36 cellular contexts compared by ENCODE assay signal in the genomic region with DNA sequence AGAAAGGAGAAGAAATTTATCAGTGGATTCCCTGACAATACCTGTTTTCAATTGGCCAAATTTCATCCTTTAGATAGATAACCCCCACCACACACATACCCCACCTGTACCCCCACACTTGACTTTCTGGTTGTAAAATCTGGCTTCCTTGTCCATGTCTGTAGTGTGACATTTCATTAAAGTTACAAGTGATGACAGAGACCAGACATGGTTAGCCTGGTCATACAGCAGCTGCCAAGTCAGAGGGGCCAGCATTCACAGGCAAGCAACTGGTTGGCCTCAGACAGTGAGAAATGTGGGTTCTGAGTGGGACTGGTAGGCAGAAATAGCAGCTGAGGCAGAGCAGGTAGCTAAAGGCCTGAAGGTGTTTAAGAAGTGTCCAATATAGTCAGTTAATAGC.
"Had no signal": no experiment of that assay in that cellular context is flagged by ENCODE, and none has a peak within 500 bp of the region (broad histone marks: within the 10 kb centered on the region; RNA-seq: fewer than 3 reads in every experiment).

No MANE protein-coding gene starts in this region.

- H3K27me3 Mint-ChIP-seq: activated naive CD4-positive, alpha-beta T cell treated with anti-CD3 and anti-CD28 coated beads, Interleukin-2, amount 10 ng/mL, durations not matched to agents 7 days and 5 days; activated naive CD4-positive, alpha-beta T cell treated with anti-CD3 and anti-CD28 coated beads, Interleukin-2, amount 50 U/mL, for 24 hours; activated naive CD8-positive, alpha-beta T cell treated with anti-CD3 and anti-CD28 coated beads for 36 hours; activated naive CD8-positive, alpha-beta T cell treated with anti-CD3 and anti-CD28 coated beads, Interleukin-2, amount 50 U/mL, for 24 hours; activated T-cell treated with anti-CD3 and anti-CD28 coated beads, Interleukin-2, amount 50 U/mL, for 24 hours; activated T-helper 17 cell treated with anti-CD3 and anti-CD28 coated beads, Interleukin-2, amount 50 U/mL, for 72 hours; brain; central memory CD8-positive, alpha-beta T cell had no signal

- ATAC-seq: activated naive CD4-positive, alpha-beta T cell treated with anti-CD3 and anti-CD28 coated beads, Interleukin-2, amount 50 U/mL, for 72 hours; activated naive CD8-positive, alpha-beta T cell treated with anti-CD3 and anti-CD28 coated beads, Interleukin-2, amount 50 U/mL, for 24 hours; activated T-cell treated with anti-CD3 and anti-CD28 coated beads, Interleukin-2, amount 50 U/mL, for 4 hours; activated T-cell treated with anti-CD3 and anti-CD28 coated beads, Interleukin-2, amount 50 U/mL, for 72 hours; activated T-helper 17 cell treated with anti-CD3 and anti-CD28 coated beads, Interleukin-2, amount 50 U/mL, for 72 hours; body of pancreas had no signal

- H3K9me3 ChIP-seq: adrenal gland, ascending aorta, body of pancreas, breast epithelium had no signal

- H3K4me3 ChIP-seq: adrenal gland, ascending aorta, body of pancreas, breast epithelium, cardiac muscle cell had no signal

- H3K36me3 Mint-ChIP-seq: activated naive CD4-positive, alpha-beta T cell treated with anti-CD3 and anti-CD28 coated beads, Interleukin-2, amount 10 ng/mL, durations not matched to agents 7 days and 5 days; activated naive CD4-positive, alpha-beta T cell treated with anti-CD3 and anti-CD28 coated beads, Interleukin-2, amount 50 U/mL, for 24 hours; activated naive CD4-positive, alpha-beta T cell treated with anti-CD3 and anti-CD28 coated beads, Interleukin-2, amount 50 U/mL, for 72 hours; activated naive CD8-positive, alpha-beta T cell; activated naive CD8-positive, alpha-beta T cell treated with anti-CD3 and anti-CD28 coated beads for 36 hours; activated naive CD8-positive, alpha-beta T cell treated with anti-CD3 and anti-CD28 coated beads, Interleukin-2, amount 10 ng/mL, durations not matched to agents 7 days and 5 days; brain had no signal

- H3K4me3 Mint-ChIP-seq: activated naive CD4-positive, alpha-beta T cell treated with anti-CD3 and anti-CD28 coated beads for 36 hours; activated naive CD4-positive, alpha-beta T cell treated with anti-CD3 and anti-CD28 coated beads, Interleukin-2, amount 10 ng/mL, durations not matched to agents 7 days and 5 days; activated naive CD4-positive, alpha-beta T cell treated with anti-CD3 and anti-CD28 coated beads, Interleukin-2, amount 50 U/mL, for 24 hours; activated naive CD8-positive, alpha-beta T cell; activated naive CD8-positive, alpha-beta T cell treated with anti-CD3 and anti-CD28 coated beads for 36 hours; activated naive CD8-positive, alpha-beta T cell treated with anti-CD3 and anti-CD28 coated beads, Interleukin-2, amount 10 ng/mL, durations not matched to agents 7 days and 5 days; activated naive CD8-positive, alpha-beta T cell treated with anti-CD3 and anti-CD28 coated beads, Interleukin-2, amount 50 U/mL, for 24 hours; activated T-cell treated with anti-CD3 and anti-CD28 coated beads, Interleukin-2, amount 50 U/mL, for 24 hours; activated T-cell treated with anti-CD3 and anti-CD28 coated beads, Interleukin-2, amount 50 U/mL, for 4 hours; activated T-cell treated with anti-CD3 and anti-CD28 coated beads, Interleukin-2, amount 50 U/mL, for 72 hours; activated T-helper 1 cell treated with anti-CD3 and anti-CD28 coated beads, Interleukin-12 subunit alpha, Interleukin-12 subunit beta, Interleukin-2, Interleukin-4 antibody, amounts not matched to agents 30 ng/mL and 10 ng/mL and 1 ng/mL, durations not matched to agents 14 hours and 24 hours and 36 hours; activated T-helper 17 cell treated with anti-CD3 and anti-CD28 coated beads, Interleukin-2, amount 50 U/mL, for 72 hours; brain; central memory CD8-positive, alpha-beta T cell had no signal

- H3K4me1 ChIP-seq: adrenal gland, ascending aorta, body of pancreas, breast epithelium had no signal

- H3K4me1 Mint-ChIP-seq: activated naive CD4-positive, alpha-beta T cell treated with anti-CD3 and anti-CD28 coated beads, Interleukin-2, amount 10 ng/mL, durations not matched to agents 7 days and 5 days; activated naive CD4-positive, alpha-beta T cell treated with anti-CD3 and anti-CD28 coated beads, Interleukin-2, amount 50 U/mL, for 24 hours; activated naive CD8-positive, alpha-beta T cell treated with anti-CD3 and anti-CD28 coated beads for 36 hours; activated naive CD8-positive, alpha-beta T cell treated with anti-CD3 and anti-CD28 coated beads, Interleukin-2, amount 10 ng/mL, durations not matched to agents 7 days and 5 days; activated naive CD8-positive, alpha-beta T cell treated with anti-CD3 and anti-CD28 coated beads, Interleukin-2, amount 50 U/mL, for 24 hours; activated T-helper 17 cell treated with anti-CD3 and anti-CD28 coated beads, Interleukin-2, amount 50 U/mL, for 72 hours; brain; central memory CD8-positive, alpha-beta T cell had no signal

- H3K27ac Mint-ChIP-seq: activated naive CD4-positive, alpha-beta T cell treated with anti-CD3 and anti-CD28 coated beads for 36 hours; activated naive CD4-positive, alpha-beta T cell treated with anti-CD3 and anti-CD28 coated beads, Interleukin-2, amount 10 ng/mL, durations not matched to agents 7 days and 5 days; activated naive CD4-positive, alpha-beta T cell treated with anti-CD3 and anti-CD28 coated beads, Interleukin-2, amount 50 U/mL, for 24 hours; activated naive CD4-positive, alpha-beta T cell treated with anti-CD3 and anti-CD28 coated beads, Interleukin-2, amount 50 U/mL, for 72 hours; activated naive CD8-positive, alpha-beta T cell; activated naive CD8-positive, alpha-beta T cell treated with anti-CD3 and anti-CD28 coated beads for 36 hours; activated naive CD8-positive, alpha-beta T cell treated with anti-CD3 and anti-CD28 coated beads, Interleukin-2, amount 10 ng/mL, durations not matched to agents 7 days and 5 days; activated naive CD8-positive, alpha-beta T cell treated with anti-CD3 and anti-CD28 coated beads, Interleukin-2, amount 50 U/mL, for 24 hours; activated T-cell treated with anti-CD3 and anti-CD28 coated beads, Interleukin-2, amount 50 U/mL, for 24 hours; activated T-cell treated with anti-CD3 and anti-CD28 coated beads, Interleukin-2, amount 50 U/mL, for 72 hours; activated T-helper 1 cell treated with anti-CD3 and anti-CD28 coated beads, Interleukin-12 subunit alpha, Interleukin-12 subunit beta, Interleukin-2, Interleukin-4 antibody, amounts not matched to agents 30 ng/mL and 10 ng/mL and 1 ng/mL, durations not matched to agents 14 hours and 24 hours and 36 hours; activated T-helper 17 cell treated with anti-CD3 and anti-CD28 coated beads, Interleukin-2, amount 50 U/mL, for 72 hours; brain had no signal

- DNase-seq: activated effector memory CD4-positive, alpha-beta T cell treated with anti-CD3 and anti-CD28 coated beads, Interleukin-2, amount 50 U/mL, for 16 hours; activated effector memory CD4-positive, alpha-beta T cell treated with Interleukin-2 at 50 U/mL for 16 hours; activated gamma-delta T cell; activated gamma-delta T cell treated with Interleukin-2 at 50 U/mL for 16 hours; activated naive CD4-positive, alpha-beta T cell; activated naive CD4-positive, alpha-beta T cell treated with anti-CD3 and anti-CD28 coated beads for 36 hours; activated naive CD4-positive, alpha-beta T cell treated with anti-CD3 and anti-CD28 coated beads, Interleukin-2, amount 10 ng/mL, durations not matched to agents 7 days and 5 days; activated naive CD4-positive, alpha-beta T cell treated with anti-CD3 and anti-CD28 coated beads, Interleukin-2, amount 50 U/mL, for 16 hours; activated naive CD4-positive, alpha-beta T cell treated with Interleukin-2 at 50 U/mL for 16 hours; activated naive CD8-positive, alpha-beta T cell treated with anti-CD3 and anti-CD28 coated beads for 36 hours; activated naive CD8-positive, alpha-beta T cell treated with anti-CD3 and anti-CD28 coated beads, Interleukin-2, amount 10 ng/mL, durations not matched to agents 7 days and 5 days; activated naive CD8-positive, alpha-beta T cell treated with anti-CD3 and anti-CD28 coated beads, Interleukin-2, amount 50 U/mL, for 24 hours; activated T-cell treated with anti-CD3 and anti-CD28 coated beads, Interleukin-2, amount 50 U/mL, for 24 hours; activated T-cell treated with anti-CD3 and anti-CD28 coated beads, Interleukin-2, amount 50 U/mL, for 4 hours; activated T-cell treated with anti-CD3 and anti-CD28 coated beads, Interleukin-2, amount 50 U/mL, for 48 hours; activated T-cell treated with anti-CD3 and anti-CD28 coated beads, Interleukin-2, amount 50 U/mL, for 72 hours; adrenal gland; amniotic stem cell; amygdala; anterior cingulate cortex; aorta; body of pancreas; brain microvascular endothelial cell; caudate nucleus; central memory CD4-positive, alpha-beta T cell; cerebellar nuclear complex had no signal

- H3K27me3 ChIP-seq: adrenal gland, ascending aorta, body of pancreas, brain microvascular endothelial cell, breast epithelium, cardiac muscle cell had no signal

- H3K27ac ChIP-seq: adrenal gland, ascending aorta, body of pancreas, brain microvascular endothelial cell, breast epithelium, cardiac muscle cell had no signal

- H3K9me3 Mint-ChIP-seq: activated naive CD4-positive, alpha-beta T cell treated with anti-CD3 and anti-CD28 coated beads, Interleukin-2, amount 10 ng/mL, durations not matched to agents 7 days and 5 days; activated naive CD4-positive, alpha-beta T cell treated with anti-CD3 and anti-CD28 coated beads, Interleukin-2, amount 50 U/mL, for 24 hours; activated naive CD8-positive, alpha-beta T cell treated with anti-CD3 and anti-CD28 coated beads for 36 hours; activated naive CD8-positive, alpha-beta T cell treated with anti-CD3 and anti-CD28 coated beads, Interleukin-2, amount 50 U/mL, for 24 hours; activated T-cell treated with anti-CD3 and anti-CD28 coated beads, Interleukin-2, amount 50 U/mL, for 24 hours; activated T-cell treated with anti-CD3 and anti-CD28 coated beads, Interleukin-2, amount 50 U/mL, for 4 hours; activated T-helper 1 cell treated with anti-CD3 and anti-CD28 coated beads, Interleukin-12 subunit alpha, Interleukin-12 subunit beta, Interleukin-2, Interleukin-4 antibody, amounts not matched to agents 30 ng/mL and 10 ng/mL and 1 ng/mL, durations not matched to agents 14 hours and 24 hours and 36 hours; brain had no signal

- H3K36me3 ChIP-seq: adrenal gland, ascending aorta, brain microvascular endothelial cell, breast epithelium, cardiac muscle cell had no signal
